In genomic region chr10:3622845-3623621, GRCh38 we compare ENCODE assay signal across 9 cellular contexts.
DNase-seq lines count a peak whose midpoint lies in the region; ATAC-seq and TF ChIP-seq lines count a peak whose summit lies in the region.
"Had no signal": no experiment of that assay in that cellular context is flagged by ENCODE, and none has a peak within 500 bp of the region (broad histone marks: within the 10 kb centered on the region; RNA-seq: fewer than 3 reads in every experiment).

No MANE protein-coding gene starts in this region.

- no peak overlapping the region for H3K27ac Mint-ChIP-seq in CD14-positive monocyte

- H3K4me3 ChIP-seq in ACC112 (ENCODE audit: low read depth, low read length): no peak overlapping the region
- H3K4me3 ChIP-seq in esophagus squamous epithelium: no peak overlapping the region
- no peak overlapping the region for H3K4me3 ChIP-seq in uterus
- H3K4me3 ChIP-seq: thyroid gland had no signal

- TF ChIP-seq CTCF in esophagus squamous epithelium (IDR thresholded peaks at IDR 0.05) (no peak), CD14-positive monocyte (IDR thresholded peaks at IDR 0.05) (no peak), uterus (IDR thresholded peaks at IDR 0.05) (no peak)

- H3K4me1 Mint-ChIP-seq in CD14-positive monocyte: no peaks in the 10 kb centered on the region

- H3K79me2 ChIP-seq in ACC112 (ENCODE audit: control insufficient read depth, insufficient read depth, low read length, unreplicated experiment): no peaks in the 10 kb centered on the region

- H3K9me3 ChIP-seq in esophagus squamous epithelium: peaks cover 0 to 7% (median 0%) of the 10 kb centered on the region in 3 donors
- peaks cover 0 to 3% of the 10 kb centered on the region in 2 donors for H3K9me3 ChIP-seq in uterus
- H3K9me3 ChIP-seq: thyroid gland had no signal

- no peak overlapping the region for H3K4me3 Mint-ChIP-seq in CD14-positive monocyte

- WGBS in esophagus squamous epithelium, 2 donors: 70 to 77% methylated on average over 3 of the region's 3 CpGs

- intact Hi-C loops in esophagus squamous epithelium (cut with DNase I): no loop called here
- intact Hi-C loops in CD14-positive monocyte (cut with micrococcal nuclease): no loop called here
- intact Hi-C loops in uterus (cut with DNase I; ENCODE audit: low total_unique reads): no loop called here

- H3K36me3 Mint-ChIP-seq in CD14-positive monocyte: no peaks in the 10 kb centered on the region

- no peaks in the 10 kb centered on the region for H3K27me3 ChIP-seq in ACC112 (ENCODE audit: insufficient read depth, low read length)
- no peaks in the 10 kb centered on the region for H3K27me3 ChIP-seq in esophagus squamous epithelium
- H3K27me3 ChIP-seq in uterus: no peaks in the 10 kb centered on the region
- H3K27me3 ChIP-seq: thyroid gland had no signal

- peaks cover 22% of the 10 kb centered on the region for H3K4me1 ChIP-seq in ACC112 (ENCODE audit: control insufficient read depth, insufficient read depth, low read length, unreplicated experiment)
- peaks cover 0 to 25% (median 3%) of the 10 kb centered on the region in 3 donors for H3K4me1 ChIP-seq in esophagus squamous epithelium
- peaks cover 0 to 6% of the 10 kb centered on the region in 2 donors for H3K4me1 ChIP-seq in uterus
- H3K4me1 ChIP-seq: thyroid gland had no signal

- H3K9me3 Mint-ChIP-seq in CD14-positive monocyte: peaks cover 5 to 16% (median 10%) of the 10 kb centered on the region in 7 donors

- no peaks in the 10 kb centered on the region for H3K36me3 ChIP-seq in ACC112 (ENCODE audit: insufficient read depth, low read length)
- no peaks in the 10 kb centered on the region for H3K36me3 ChIP-seq in esophagus squamous epithelium
- no peaks in the 10 kb centered on the region for H3K36me3 ChIP-seq in uterus
- H3K36me3 ChIP-seq: thyroid gland had no signal

- peaks cover 0 to 8% (median 2%) of the 10 kb centered on the region in 3 donors for H3K27me3 Mint-ChIP-seq in CD14-positive monocyte (ENCODE audit: low read depth in 3 of 3)

- H2AFZ ChIP-seq in ACC112 (ENCODE audit: low read length, unreplicated experiment): peak overlapping the region; percentile 15

- H3K27ac ChIP-seq in ACC112 (ENCODE audit: low read depth, low read length): peak overlapping the region; percentile 74
- peak overlapping the region in 3 of 4 donors; percentile 24 to 72 (median 34) for H3K27ac ChIP-seq in esophagus squamous epithelium
- H3K27ac ChIP-seq in uterus: peak overlapping the region in 1 of 2 donors; percentile 56
- H3K27ac ChIP-seq: thyroid gland had no signal

- DNase-seq in HS-5 (ENCODE audit: low read depth): peak; percentile 4
- DNase-seq in esophagus squamous epithelium (lab: John Stamatoyannopoulos, UW): no peak
- DNase-seq in CD14-positive monocyte (ENCODE audit: low spot score): no peak
- no peak for DNase-seq in SHP77 (lab: John Stamatoyannopoulos, UW)
- DNase-seq in SKM-1 (lab: John Stamatoyannopoulos, UW; ENCODE audit: unreplicated experiment): no peak
- DNase-seq in uterus: no peak
- DNase-seq: thyroid gland had no signal

- TF ChIP-seq POLR2A in esophagus squamous epithelium (IDR thresholded peaks at IDR 0.05) (no peak), uterus (IDR thresholded peaks at IDR 0.05) (no peak)

- ATAC-seq in GM19043 (IDR thresholded peaks at IDR 0.05; ENCODE audit: low read depth, unreplicated experiment): peak; percentile 44
